23 cellular contexts compared by ENCODE assay signal in the genomic region with DNA sequence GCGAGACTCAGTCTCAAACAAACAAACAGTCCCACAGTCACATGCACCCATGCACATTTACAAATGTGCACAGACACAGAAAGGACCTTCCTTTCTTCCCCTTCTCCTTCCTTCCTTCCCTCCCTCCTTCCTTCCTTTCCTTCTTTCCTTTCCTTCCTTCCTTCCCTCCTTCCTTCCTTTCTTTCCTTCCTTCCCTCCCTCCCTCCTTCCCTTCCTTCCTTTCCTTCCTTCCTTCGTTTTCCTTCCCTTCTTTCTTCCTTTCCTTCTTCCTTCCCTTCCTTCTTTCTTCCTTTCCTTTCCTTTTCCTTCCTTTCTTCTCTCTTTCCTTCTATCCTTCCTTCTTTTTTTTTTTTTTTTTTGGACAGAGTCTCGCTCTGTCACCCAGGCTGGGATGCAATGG. TPM values are rescaled to one million over a fixed set of nuclear protein-coding genes. Genes with fewer than 3 reads are reported as not detected.
DNase-seq lines count a peak whose midpoint lies in the region; ATAC-seq and TF ChIP-seq lines count a peak whose summit lies in the region.
"Had no signal": no experiment of that assay in that cellular context is flagged by ENCODE, and none has a peak within 500 bp of the region (broad histone marks: within the 10 kb centered on the region; RNA-seq: fewer than 3 reads in every experiment).

No MANE protein-coding gene starts in this region.

- H4K91ac ChIP-seq in neuronal stem cell (ENCODE audit: low read depth, low read length, poor library complexity), result no peak overlapping the region

- H2BK5ac ChIP-seq in neuronal stem cell (ENCODE audit: low read length), result no peak overlapping the region

- no peaks in the 10 kb centered on the region for H3K27me3 Mint-ChIP-seq in T-helper 2 cell treated with Interferon-gamma antibody and Interleukin-4, amounts not matched to agents 5 μg/mL and 100 μg/mL, for 36 hours (ENCODE audit: low read depth)
- H3K27me3 Mint-ChIP-seq in T-helper 17 cell, result no peaks in the 10 kb centered on the region
- H3K27me3 Mint-ChIP-seq: CD4-positive, alpha-beta memory T cell had no signal

- no peak overlapping the region for H3K9ac ChIP-seq in OCI-LY3 (ENCODE audit: low read length)
- peak overlapping the region; percentile 70 for H3K9ac ChIP-seq in neuronal stem cell (ENCODE audit: low read depth, low read length, poor library complexity)
- H3K9ac ChIP-seq: BLaER1 treated with 17β-estradiol and CSF1 and Interleukin-3, amounts not matched to agents 10 nM and 100 nM; GM23248 had no signal

- H3K4me3 ChIP-seq in OCI-LY3 (ENCODE audit: low read length), result no peak overlapping the region
- H3K4me3 ChIP-seq in neuronal stem cell (ENCODE audit: low read length in 2 of 2), result no peak overlapping the region
- H3K4me3 ChIP-seq: BLaER1 treated with 17β-estradiol and CSF1 and Interleukin-3, amounts not matched to agents 10 nM and 100 nM; GM23248 had no signal

- no peak overlapping the region for H3K4ac ChIP-seq in neuronal stem cell (ENCODE audit: low read length)

- H3K4me1 ChIP-seq in OCI-LY3 (ENCODE audit: low read length), result peaks cover 25% of the 10 kb centered on the region
- no peaks in the 10 kb centered on the region for H3K4me1 ChIP-seq in neuronal stem cell (ENCODE audit: control insufficient read depth in 2 of 2, insufficient read depth in 1 of 2, low read depth in 1 of 2, low read length in 2 of 2)
- H3K4me1 ChIP-seq: BE2C had no signal

- H3K4me3 Mint-ChIP-seq in T-helper 2 cell treated with Interferon-gamma antibody and Interleukin-4, amounts not matched to agents 5 μg/mL and 100 μg/mL, for 36 hours, result no peak overlapping the region
- H3K4me3 Mint-ChIP-seq in T-helper 17 cell, result no peak overlapping the region
- H3K4me3 Mint-ChIP-seq: CD14-positive monocyte; CD4-positive, alpha-beta memory T cell had no signal

- H3K14ac ChIP-seq in neuronal stem cell (ENCODE audit: low read length), result no peak overlapping the region

- H2BK15ac ChIP-seq in neuronal stem cell (ENCODE audit: low read length), result no peak overlapping the region

- H2AFZ ChIP-seq in OCI-LY3 (ENCODE audit: low read depth, low read length) (no peak overlapping the region), neuronal stem cell (ENCODE audit: low read length) (no peak overlapping the region)
- H2AFZ ChIP-seq: GM23248 had no signal

- peak overlapping the region; percentile 31 for H3K27ac Mint-ChIP-seq in T-helper 2 cell treated with Interferon-gamma antibody and Interleukin-4, amounts not matched to agents 5 μg/mL and 100 μg/mL, for 36 hours
- H3K27ac Mint-ChIP-seq in T-helper 17 cell, result no peak overlapping the region

- H3K23ac ChIP-seq in neuronal stem cell (ENCODE audit: low read depth, low read length, poor library complexity), result no peak overlapping the region

- no peak overlapping the region for H2AK5ac ChIP-seq in neuronal stem cell (ENCODE audit: low read depth, low read length)

- ATAC-seq in T-helper 17 cell, result no peak

- H3K79me1 ChIP-seq in neuronal stem cell (ENCODE audit: low read depth, low read length), result no peaks in the 10 kb centered on the region

- no peak overlapping the region for H3K18ac ChIP-seq in neuronal stem cell (ENCODE audit: low read length)

- H3K27me3 ChIP-seq in OCI-LY3 (ENCODE audit: low read depth, low read length), result peaks cover 19% of the 10 kb centered on the region; the same call in 1 of the 2 replicates
- peaks cover 0 to 17% (median 0%) of the 10 kb centered on the region in 3 experiments for H3K27me3 ChIP-seq in neuronal stem cell (ENCODE audit: control insufficient read depth in 3 of 3, insufficient read depth in 3 of 3, low read depth in 1 of 3, low read length in 3 of 3)
- H3K27me3 ChIP-seq: BLaER1 treated with 17β-estradiol and CSF1 and Interleukin-3, amounts not matched to agents 10 nM and 100 nM had no signal

- no peaks in the 10 kb centered on the region for H3K79me2 ChIP-seq in OCI-LY3 (ENCODE audit: low read length)

- no peak for DNase-seq in T-helper 2 cell treated with Interferon-gamma antibody and Interleukin-4, amounts not matched to agents 5 μg/mL and 100 μg/mL, for 36 hours (ENCODE audit: low spot score)
- DNase-seq in T-helper 2 cell (no peak), neuronal stem cell (ENCODE audit: low spot score) (no peak), T-helper 17 cell (no peak), NCI-H2029 (lab: John Stamatoyannopoulos, UW) (no peak)
- no peak for DNase-seq in stimulated activated naive CD4-positive, alpha-beta T cell treated with Interleukin-2 at 50 U/mL for 16 hours (lab: John Stamatoyannopoulos, UW)
- DNase-seq: ACHN; AML-193; Calu3; CD4-positive, alpha-beta memory T cell; COR-L47; DMS79 treated with DMSO at 0.1 percent for 48 hours; GF-D8; GM23248; HCEC 1CT had no signal

- H3K4me1 Mint-ChIP-seq in T-helper 2 cell treated with Interferon-gamma antibody and Interleukin-4, amounts not matched to agents 5 μg/mL and 100 μg/mL, for 36 hours (ENCODE audit: low read depth), result no peaks in the 10 kb centered on the region
- H3K4me1 Mint-ChIP-seq in T-helper 17 cell, result peaks cover 8% of the 10 kb centered on the region
- H3K4me1 Mint-ChIP-seq: CD14-positive monocyte had no signal

- H3K9me3 ChIP-seq in OCI-LY3 (ENCODE audit: insufficient read depth, low read length) (no peaks in the 10 kb centered on the region), neuronal stem cell (replicated peaks in 1 of 2; ENCODE audit: control insufficient read depth in 2 of 2, insufficient read depth in 1 of 2, low read depth in 1 of 2, low read length in 2 of 2) (peaks cover 0 to 2% of the 10 kb centered on the region in 2 donors), T-helper 17 cell (ENCODE audit: control insufficient read depth, low read length, poor library complexity, severe bottlenecking) (no peaks in the 10 kb centered on the region)

- no peaks in the 10 kb centered on the region for H3K9me3 Mint-ChIP-seq in T-helper 2 cell treated with Interferon-gamma antibody and Interleukin-4, amounts not matched to agents 5 μg/mL and 100 μg/mL, for 36 hours

- H3K36me3 Mint-ChIP-seq in T-helper 2 cell treated with Interferon-gamma antibody and Interleukin-4, amounts not matched to agents 5 μg/mL and 100 μg/mL, for 36 hours (ENCODE audit: low read depth), result no peaks in the 10 kb centered on the region
- no peaks in the 10 kb centered on the region for H3K36me3 Mint-ChIP-seq in T-helper 17 cell (ENCODE audit: low read depth)
- H3K36me3 Mint-ChIP-seq: CD14-positive monocyte; CD4-positive, alpha-beta memory T cell had no signal

- TF ChIP-seq CTCF in OCI-LY3 (IDR thresholded peaks at IDR 0.05; ENCODE audit: low read depth, low read length), result no peak

- no CpG with 5 or more reads among the region's 3 CpGs for WGBS in neuronal stem cell (ENCODE audit: extremely low coverage in 2 of 2, insufficient read length in 2 of 2, insufficient replicate concordance in 1 of 2), 2 donors

- no peaks in the 10 kb centered on the region for H4K20me1 ChIP-seq in OCI-LY3 (ENCODE audit: insufficient read depth, low read length)
- H4K20me1 ChIP-seq: BLaER1 treated with 17β-estradiol and CSF1 and Interleukin-3, amounts not matched to agents 10 nM and 100 nM had no signal

- no peak overlapping the region for H3K27ac ChIP-seq in OCI-LY3 (ENCODE audit: low read length)
- no peak overlapping the region for H3K27ac ChIP-seq in neuronal stem cell (replicated peaks; ENCODE audit: low read length)
- H3K27ac ChIP-seq: 22Rv1; BLaER1 treated with 17β-estradiol and CSF1 and Interleukin-3, amounts not matched to agents 10 nM and 100 nM; GM23248 had no signal

- no peaks in the 10 kb centered on the region for H3K36me3 ChIP-seq in OCI-LY3 (replicated peaks; ENCODE audit: low read depth, low read length)
- no peaks in the 10 kb centered on the region for H3K36me3 ChIP-seq in neuronal stem cell (replicated peaks in 1 of 2; ENCODE audit: control insufficient read depth in 2 of 2, insufficient read depth in 2 of 2, low read length in 2 of 2)
- H3K36me3 ChIP-seq: BE2C; BLaER1 treated with 17β-estradiol and CSF1 and Interleukin-3, amounts not matched to agents 10 nM and 100 nM had no signal

- H4K8ac ChIP-seq in neuronal stem cell (ENCODE audit: low read depth, low read length), result no peak overlapping the region

- H3K4me2 ChIP-seq in OCI-LY3 (ENCODE audit: low read length), result peak overlapping the region; percentile 23; the same call in 1 of the 2 replicates
- no peak overlapping the region for H3K4me2 ChIP-seq in neuronal stem cell (ENCODE audit: insufficient read depth, low read length, poor library complexity, severe bottlenecking)

- H2BK12ac ChIP-seq in neuronal stem cell (ENCODE audit: low read length), result no peak overlapping the region

- no peak overlapping the region for H2BK120ac ChIP-seq in neuronal stem cell (ENCODE audit: low read depth, low read length)

RNA-seq across cellular contexts. Expression of gene EBI3, which starts 16.2 kb away (rescaled TPM):
- 0.06 TPM for polyA plus RNA-seq in neuronal stem cell (2013, experiment 1 of 2)
- polyA plus RNA-seq in neuronal stem cell (2013, experiment 2 of 2), result 0.03 TPM
- not detected for total RNA-seq in T-helper 17 cell
- total RNA-seq: CD4-positive, alpha-beta memory T cell; GM23248 had no signal

RNA-seq across cellular contexts. Expression of gene ANKRD24, which starts 30.6 kb away (rescaled TPM):
- 0.60 TPM for polyA plus RNA-seq in neuronal stem cell (2013, experiment 1 of 2)
- 0.64 TPM for polyA plus RNA-seq in neuronal stem cell (2013, experiment 2 of 2)
- total RNA-seq in T-helper 17 cell, result under 1 TPM; 0.75 to 0.91 TPM

RNA-seq across cellular contexts. Expression of gene SIRT6, which starts 30.8 kb away (rescaled TPM):
- 14.7 TPM for polyA plus RNA-seq in neuronal stem cell (2013, experiment 1 of 2)
- 15.1 TPM for polyA plus RNA-seq in neuronal stem cell (2013, experiment 2 of 2)
- 10 to 100 TPM; 18.5 to 21.8 TPM for total RNA-seq in T-helper 17 cell

RNA-seq across cellular contexts. Expression of gene YJU2, which starts 33.8 kb away (rescaled TPM):
- 17.8 TPM for polyA plus RNA-seq in neuronal stem cell (2013, experiment 1 of 2)
- polyA plus RNA-seq in neuronal stem cell (2013, experiment 2 of 2), result 16.3 TPM
- total RNA-seq in T-helper 17 cell, result 10 to 100 TPM; 34.9 to 46.1 TPM

RNA-seq across cellular contexts. Expression of gene CREB3L3, which starts 59.7 kb away (rescaled TPM):
- polyA plus RNA-seq in neuronal stem cell (2013, experiment 1 of 2), result 0.11 TPM
- 0.07 TPM for polyA plus RNA-seq in neuronal stem cell (2013, experiment 2 of 2)
- total RNA-seq in T-helper 17 cell, result under 1 TPM in 1 of 2 donors, not detected in 1; 0.82 TPM
- total RNA-seq: CD4-positive, alpha-beta memory T cell; G401; GM23248; H1; H7 had no signal
- polyA plus RNA-seq: CD14-positive monocyte; CD4-positive, alpha-beta memory T cell; GM23248 had no signal
